Comparison of ENCODE assay signal across 31 cellular contexts in the genomic region with DNA sequence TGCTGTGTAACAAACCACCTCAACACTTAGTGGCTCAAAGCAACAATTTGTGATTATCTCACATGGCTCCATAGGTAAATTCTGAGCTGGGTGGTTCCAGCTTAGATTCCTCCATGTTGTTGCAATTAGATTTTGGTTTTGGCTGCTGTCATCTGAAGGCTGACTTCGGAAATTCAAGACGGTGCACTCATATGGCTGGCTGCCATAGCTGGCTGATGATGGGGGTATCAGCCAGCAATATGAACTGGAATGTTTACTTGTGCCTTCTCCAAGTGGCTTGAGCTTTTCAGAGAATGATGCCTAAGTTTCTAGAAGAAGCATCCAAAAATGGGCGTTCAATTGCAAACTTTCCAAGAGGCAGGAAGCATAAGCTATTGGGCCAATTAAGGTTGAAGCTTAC.
"Had no signal": no experiment of that assay in that cellular context is flagged by ENCODE, and none has a peak within 500 bp of the region (broad histone marks: within the 10 kb centered on the region; RNA-seq: fewer than 3 reads in every experiment).

No MANE protein-coding gene starts in this region.

- H3K4me3 ChIP-seq: PC-9, SJCRH30, SK-N-MC had no signal

- H3K9ac ChIP-seq: KMS-11 had no signal

- H3K27me3 ChIP-seq: SJCRH30 had no signal

- H3K27ac ChIP-seq: KMS-11, PC-9, RWPE1, SJCRH30, SK-N-MC had no signal

- H3K9me3 ChIP-seq: SJCRH30 had no signal

- H2AFZ ChIP-seq: PC-9 had no signal

- H3K4me1 ChIP-seq: SJCRH30 had no signal

- H3K36me3 ChIP-seq: SJCRH30 had no signal

- DNase-seq: Karpas-422, KBM-7, NCI-H1048, NCI-H1092 treated with DMSO at 0.1 percent for 48 hours, NCI-H1105 treated with DMSO at 0.1 percent for 48 hours, NCI-H1417, NCI-H1436, NCI-H146, NCI-H1694, NCI-H187, NCI-H1930, NCI-H2029 treated with DMSO at 0.1 percent for 48 hours, NCI-H2081 treated with DMSO at 0.1 percent for 48 hours, NCI-H2107, NCI-H2171, NCI-H226, NCI-H524, NCI-H526, NCI-H69, NCI-H748 treated with DMSO at 0.1 percent for 48 hours, NCI-H82, PC-9, SHP77, SIG-M5, SJCRH30 had no signal

- H3K4me2 ChIP-seq: KMS-11, PC-9 had no signal

- ATAC-seq: Panc1, Right ventricle myocardium inferior, SK-N-SH treated with all-trans-retinoic acid at 6 μM for 48 hours had no signal
